1 cellular context compared by ENCODE assay signal in the genomic region with DNA sequence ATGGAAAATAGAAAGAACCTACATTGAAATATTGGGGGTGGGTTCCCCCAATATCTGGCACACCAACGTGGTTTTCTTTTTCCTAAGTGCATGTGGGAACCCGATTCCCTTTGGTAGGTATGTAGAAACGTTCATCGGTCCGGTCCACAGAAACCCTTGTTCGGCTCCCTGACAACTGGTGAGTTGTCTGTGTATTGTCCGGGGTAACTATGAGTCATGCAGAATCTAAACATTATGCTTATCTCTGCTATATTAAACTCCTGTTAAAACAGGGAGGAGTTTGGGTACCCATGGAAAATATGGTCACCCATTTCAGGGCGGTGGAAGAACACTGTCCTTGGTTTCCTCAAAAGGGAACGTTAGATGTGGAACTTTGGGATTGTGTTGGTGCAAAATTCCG.
A peak's percentile ranks its signal among the peaks of the same experiment; 100 is the strongest.
TF ChIP-seq lines count a peak whose summit lies in the region.

No MANE protein-coding gene starts in this region.

TF ChIP-seq in HepG2, 621 proteins besides CTCF, POLR2A, EP300 and RAD21:
- TF ChIP-seq RFX5 (IDR thresholded peaks at IDR 0.05; ENCODE audit: low read depth, low read length) = peak; percentile 62; the same call in 1 of the 2 replicates
- TF ChIP-seq, protein P1, sequence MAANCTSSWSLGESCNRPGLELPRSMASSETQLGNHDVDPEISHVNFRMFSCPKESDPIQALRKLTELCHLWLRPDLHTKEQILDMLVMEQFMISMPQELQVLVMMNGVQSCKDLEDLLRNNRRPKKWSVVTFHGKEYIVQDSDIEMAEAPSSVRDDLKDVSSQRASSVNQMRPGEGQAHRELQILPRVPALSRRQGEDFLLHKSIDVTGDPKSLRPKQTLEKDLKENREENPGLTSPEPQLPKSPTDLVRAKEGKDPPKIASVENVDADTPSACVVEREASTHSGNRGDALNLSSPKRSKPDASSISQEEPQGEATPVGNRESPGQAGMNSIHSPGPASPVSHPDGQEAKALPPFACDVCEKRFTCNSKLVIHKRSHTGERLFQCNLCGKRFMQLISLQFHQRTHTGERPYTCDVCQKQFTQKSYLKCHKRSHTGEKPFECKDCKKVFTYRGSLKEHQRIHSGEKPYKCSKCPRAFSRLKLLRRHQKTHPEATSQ (CRISPR knock-in tag; IDR thresholded peaks at IDR 0.05; ENCODE audit: borderline replicate concordance) = no peak
